Comparison of ENCODE assay signal across 1 cellular context in the genomic region with DNA sequence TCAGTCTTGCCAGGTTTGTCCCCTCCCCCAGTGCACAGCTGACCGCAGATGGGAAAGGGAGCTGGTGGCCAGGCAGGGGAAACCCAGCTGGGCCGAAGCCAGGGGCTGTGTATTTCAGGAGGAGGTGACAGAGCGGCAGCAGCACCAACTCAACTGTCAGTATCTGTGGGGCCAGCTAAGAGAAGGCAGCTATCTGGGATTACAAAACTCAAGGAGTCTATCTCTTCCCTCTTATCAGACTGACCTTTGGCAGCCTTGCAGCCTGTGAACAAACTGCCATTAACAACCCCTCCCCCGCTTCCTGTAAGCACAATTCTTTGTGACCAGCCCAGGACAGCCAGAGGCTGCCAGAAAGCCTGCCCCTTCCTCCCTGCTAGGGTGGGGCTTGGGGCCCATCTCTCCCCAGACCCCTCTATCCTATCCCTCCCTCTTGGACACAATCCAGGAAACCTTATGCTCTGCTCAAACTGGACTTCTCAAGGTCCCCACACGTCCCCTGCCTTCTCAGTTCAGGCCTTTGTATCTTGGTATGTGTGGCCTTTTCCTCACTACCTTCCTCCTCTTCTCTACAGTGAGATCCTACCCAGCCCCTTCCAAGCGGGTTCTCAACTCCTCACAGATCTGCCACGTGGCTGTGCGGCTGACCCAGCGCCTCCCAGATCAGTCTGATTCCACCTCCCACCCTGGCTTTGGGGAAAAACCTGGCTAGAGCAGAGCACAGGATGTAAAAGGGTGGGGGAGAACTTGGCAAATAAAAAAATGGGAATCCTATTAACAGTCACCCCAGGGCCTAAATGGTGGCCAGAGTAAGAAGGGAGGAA.
TF ChIP-seq lines count a peak whose summit lies in the region.

No MANE protein-coding gene starts in this region.

TF ChIP-seq in HepG2, 621 proteins besides CTCF, POLR2A, EP300 and RAD21 (continued from another document and continues in another):
- peak in 1 of 2 experiments; percentile 57; a peak in 2 of 4 replicates for TF ChIP-seq REST (IDR thresholded peaks at IDR 0.05; ENCODE audit: borderline replicate concordance in 1 of 2, low read depth in 1 of 2, low read length in 2 of 2)
- peak; percentile 80; the same call in 1 of the 2 replicates for TF ChIP-seq ZNF362 (CRISPR knock-in tag; IDR thresholded peaks at IDR 0.05; ENCODE audit: borderline replicate concordance)
- peak; percentile 81; the same call in 1 of the 2 replicates for TF ChIP-seq ATF6 (CRISPR knock-in tag; conservative IDR thresholded peaks at IDR 0.05)
- no peak; the same call in 1 of the 2 replicates for TF ChIP-seq SNAPC5 (CRISPR knock-in tag; IDR thresholded peaks at IDR 0.05; ENCODE audit: borderline replicate concordance)
- peak; percentile 94 for TF ChIP-seq ZFP1 (CRISPR knock-in tag; IDR thresholded peaks at IDR 0.05)
- TF ChIP-seq ZNF296 (CRISPR knock-in tag; conservative IDR thresholded peaks at IDR 0.05) = no peak; the same call in 1 of the 2 replicates
- TF ChIP-seq ZNF614 (CRISPR knock-in tag; IDR thresholded peaks at IDR 0.05; ENCODE audit: borderline replicate concordance) = peak; percentile 90
- TF ChIP-seq FOXP1 (IDR thresholded peaks at IDR 0.05) = peak; percentile 67; the same call in 1 of the 2 replicates
- peak; percentile 76 for TF ChIP-seq FOXP1 (CRISPR knock-in tag; IDR thresholded peaks at IDR 0.05)
- peak; percentile 26; the same call in 1 of the 2 replicates for TF ChIP-seq BHLHE40 (IDR thresholded peaks at IDR 0.05; ENCODE audit: low read length)
- peak; percentile 68 for TF ChIP-seq ATF7-NPFF (CRISPR knock-in tag; IDR thresholded peaks at IDR 0.05; ENCODE audit: low read depth)
- no peak for TF ChIP-seq IKZF1 (IDR thresholded peaks at IDR 0.05)
- TF ChIP-seq POLR2G (IDR thresholded peaks at IDR 0.05; ENCODE audit: low read depth, low read length) = peak; percentile 87
- TF ChIP-seq SP1 (IDR thresholded peaks at IDR 0.05) = no peak
- peak; percentile 74 for TF ChIP-seq SP1 (CRISPR knock-in tag; IDR thresholded peaks at IDR 0.05)
- peak; percentile 11 for TF ChIP-seq TEAD3 (CRISPR knock-in tag; optimal IDR thresholded peaks at IDR 0.05; ENCODE audit: borderline replicate concordance)
- no peak for TF ChIP-seq FOXA1 (IDR thresholded peaks at IDR 0.05)
- no peak; the same call in none of the 2 replicates for TF ChIP-seq FOXA1 (CRISPR knock-in tag; IDR thresholded peaks at IDR 0.05)
- TF ChIP-seq TBX3 (IDR thresholded peaks at IDR 0.05; ENCODE audit: borderline replicate concordance) = 0 out of 2 replicates have a peak, but pooled peaks have one; percentile 28
- TF ChIP-seq GFI1 (CRISPR knock-in tag; IDR thresholded peaks at IDR 0.05; ENCODE audit: borderline replicate concordance) = peak; percentile 94
- peak; percentile 66 for TF ChIP-seq ZNF510 (CRISPR knock-in tag; IDR thresholded peaks at IDR 0.05; ENCODE audit: low read depth)
- TF ChIP-seq ZNF441 (CRISPR knock-in tag; IDR thresholded peaks at IDR 0.05; ENCODE audit: borderline replicate concordance) = no peak; the same call in 1 of the 2 replicates
- TF ChIP-seq ELF4 (CRISPR knock-in tag; IDR thresholded peaks at IDR 0.05; ENCODE audit: borderline replicate concordance) = peak; percentile 78; the same call in 1 of the 2 replicates
- TF ChIP-seq ZNF7 (CRISPR knock-in tag; IDR thresholded peaks at IDR 0.05) = peak; percentile 31; the same call in 1 of the 2 replicates
- peak; percentile 77 for TF ChIP-seq GABPB1 (CRISPR knock-in tag; IDR thresholded peaks at IDR 0.05)
- TF ChIP-seq HNRNPLL (IDR thresholded peaks at IDR 0.05; ENCODE audit: low read depth, low read length, poor library complexity, severe bottlenecking) = no peak
- 0 out of 2 replicates have a peak, but pooled peaks have one; percentile 52 for TF ChIP-seq ZNF678 (CRISPR knock-in tag; IDR thresholded peaks at IDR 0.05)
- TF ChIP-seq TBP (CRISPR knock-in tag; IDR thresholded peaks at IDR 0.05) = no peak
- TF ChIP-seq ZNF33B (CRISPR knock-in tag; IDR thresholded peaks at IDR 0.05) = no peak
- no peak; the same call in 1 of the 2 replicates for TF ChIP-seq ZNF205 (CRISPR knock-in tag; IDR thresholded peaks at IDR 0.05)
- TF ChIP-seq, protein P1, sequence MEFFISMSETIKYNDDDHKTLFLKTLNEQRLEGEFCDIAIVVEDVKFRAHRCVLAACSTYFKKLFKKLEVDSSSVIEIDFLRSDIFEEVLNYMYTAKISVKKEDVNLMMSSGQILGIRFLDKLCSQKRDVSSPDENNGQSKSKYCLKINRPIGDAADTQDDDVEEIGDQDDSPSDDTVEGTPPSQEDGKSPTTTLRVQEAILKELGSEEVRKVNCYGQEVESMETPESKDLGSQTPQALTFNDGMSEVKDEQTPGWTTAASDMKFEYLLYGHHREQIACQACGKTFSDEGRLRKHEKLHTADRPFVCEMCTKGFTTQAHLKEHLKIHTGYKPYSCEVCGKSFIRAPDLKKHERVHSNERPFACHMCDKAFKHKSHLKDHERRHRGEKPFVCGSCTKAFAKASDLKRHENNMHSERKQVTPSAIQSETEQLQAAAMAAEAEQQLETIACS (CRISPR knock-in tag; IDR thresholded peaks at IDR 0.05) = no peak
- TF ChIP-seq ZNF343 (CRISPR knock-in tag; IDR thresholded peaks at IDR 0.05) = peak; percentile 95; the same call in 1 of the 2 replicates
- no peak for TF ChIP-seq SRSF1 (optimal IDR thresholded peaks at IDR 0.05; ENCODE audit: low read depth, low read length)
- TF ChIP-seq PLRG1 (conservative IDR thresholded peaks at IDR 0.05) = no peak
- TF ChIP-seq, protein P2, sequence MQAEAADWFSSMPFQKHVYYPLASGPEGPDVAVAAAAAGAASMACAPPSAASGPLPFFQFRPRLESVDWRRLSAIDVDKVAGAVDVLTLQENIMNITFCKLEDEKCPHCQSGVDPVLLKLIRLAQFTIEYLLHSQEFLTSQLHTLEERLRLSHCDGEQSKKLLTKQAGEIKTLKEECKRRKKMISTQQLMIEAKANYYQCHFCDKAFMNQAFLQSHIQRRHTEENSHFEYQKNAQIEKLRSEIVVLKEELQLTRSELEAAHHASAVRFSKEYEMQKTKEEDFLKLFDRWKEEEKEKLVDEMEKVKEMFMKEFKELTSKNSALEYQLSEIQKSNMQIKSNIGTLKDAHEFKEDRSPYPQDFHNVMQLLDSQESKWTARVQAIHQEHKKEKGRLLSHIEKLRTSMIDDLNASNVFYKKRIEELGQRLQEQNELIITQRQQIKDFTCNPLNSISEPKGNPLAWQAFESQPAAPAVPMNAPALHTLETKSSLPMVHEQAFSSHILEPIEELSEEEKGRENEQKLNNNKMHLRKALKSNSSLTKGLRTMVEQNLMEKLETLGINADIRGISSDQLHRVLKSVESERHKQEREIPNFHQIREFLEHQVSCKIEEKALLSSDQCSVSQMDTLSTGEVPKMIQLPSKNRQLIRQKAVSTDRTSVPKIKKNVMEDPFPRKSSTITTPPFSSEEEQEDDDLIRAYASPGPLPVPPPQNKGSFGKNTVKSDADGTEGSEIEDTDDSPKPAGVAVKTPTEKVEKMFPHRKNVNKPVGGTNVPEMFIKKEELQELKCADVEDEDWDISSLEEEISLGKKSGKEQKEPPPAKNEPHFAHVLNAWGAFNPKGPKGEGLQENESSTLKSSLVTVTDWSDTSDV (CRISPR knock-in tag; IDR thresholded peaks at IDR 0.05) = no peak
- no peak for TF ChIP-seq TAF15 (IDR thresholded peaks at IDR 0.05; ENCODE audit: low read depth, low read length, poor library complexity, severe bottlenecking)
- peak; percentile 92 for TF ChIP-seq RARA (CRISPR knock-in tag; IDR thresholded peaks at IDR 0.05)
- TF ChIP-seq HINFP (CRISPR knock-in tag; IDR thresholded peaks at IDR 0.05; ENCODE audit: low read depth) = peak; percentile 81
- no peak for TF ChIP-seq ATM (IDR thresholded peaks at IDR 0.05; ENCODE audit: borderline replicate concordance)
- TF ChIP-seq KAT7 (CRISPR knock-in tag; IDR thresholded peaks at IDR 0.05; ENCODE audit: borderline replicate concordance) = peak; percentile 83; the same call in 1 of the 2 replicates
- TF ChIP-seq ZNF430 (CRISPR knock-in tag; IDR thresholded peaks at IDR 0.05) = peak; percentile 86; the same call in 1 of the 2 replicates
- peak; percentile 76; the same call in 1 of the 2 replicates for TF ChIP-seq SRY (CRISPR knock-in tag; IDR thresholded peaks at IDR 0.05)
- TF ChIP-seq ZNF138 (CRISPR knock-in tag; IDR thresholded peaks at IDR 0.05; ENCODE audit: low read depth) = 0 out of 2 replicates have a peak, but pooled peaks have one; percentile 67
- TF ChIP-seq TOPORS (CRISPR knock-in tag; IDR thresholded peaks at IDR 0.05) = peak; percentile 98
- TF ChIP-seq PHF20 (CRISPR knock-in tag; IDR thresholded peaks at IDR 0.05) = peak; percentile 54
- TF ChIP-seq PCBP1 (IDR thresholded peaks at IDR 0.05; ENCODE audit: borderline replicate concordance, low read depth, low read length) = 0 out of 2 replicates have a peak, but pooled peaks have one; percentile 55
- peak; percentile 89; the same call in 1 of the 2 replicates for TF ChIP-seq HNRNPL (IDR thresholded peaks at IDR 0.05; ENCODE audit: low read depth, low read length)
- TF ChIP-seq FOXJ3 (CRISPR knock-in tag; IDR thresholded peaks at IDR 0.05; ENCODE audit: borderline replicate concordance) = peak; percentile 81; the same call in 1 of the 2 replicates
- no peak for TF ChIP-seq SP140L (CRISPR knock-in tag; IDR thresholded peaks at IDR 0.05; ENCODE audit: borderline replicate concordance)
- no peak; the same call in 1 of the 2 replicates for TF ChIP-seq CHD2 (IDR thresholded peaks at IDR 0.05; ENCODE audit: low read depth, low read length)
- peak; percentile 34 for TF ChIP-seq XBP1 (CRISPR knock-in tag; IDR thresholded peaks at IDR 0.05)
- TF ChIP-seq ZSCAN20 (CRISPR knock-in tag; IDR thresholded peaks at IDR 0.05; ENCODE audit: borderline replicate concordance) = no peak
- TF ChIP-seq AHR (CRISPR knock-in tag; IDR thresholded peaks at IDR 0.05) = peak; percentile 74; the same call in 1 of the 2 replicates
- peak; percentile 66 for TF ChIP-seq BRCA1 (CRISPR knock-in tag; IDR thresholded peaks at IDR 0.05)
- no peak for TF ChIP-seq HOXA9 (CRISPR knock-in tag; IDR thresholded peaks at IDR 0.05; ENCODE audit: borderline replicate concordance)
